8 cellular contexts compared by ENCODE assay signal in genomic region chr1:226002667-226003501, GRCh38. TPM values are rescaled to one million over a fixed set of nuclear protein-coding genes. Genes with fewer than 3 reads are reported as not detected.
DNase-seq lines count a peak whose midpoint lies in the region; ATAC-seq and TF ChIP-seq lines count a peak whose summit lies in the region.

No MANE protein-coding gene starts in this region.

- POLR2A ChIA-PET in RWPE1 (lab: Yijun Ruan, JAX; ENCODE audit: low non-redundant PET) = no interaction called here

- CTCF ChIA-PET in RWPE1 (lab: Yijun Ruan, JAX) = interaction anchor here (0.6 kb wide), 1 partner anchor 571 kb away, joined by 3 read pairs; no protein-coding TSS in a partner anchor

- H3K4me3 ChIP-seq in heart right ventricle (peak overlapping the region in 3 of 10 donors; percentile 5 to 23 (median 10)), skin epidermis (no peak overlapping the region)

- peak overlapping the region; percentile 68 for H3K4me3 Mint-ChIP-seq in activated T-helper 17 cell treated with anti-CD3 and anti-CD28 coated beads, Interleukin-2, amount 50 U/mL, for 72 hours

- no peaks in the 10 kb centered on the region for H3K36me3 ChIP-seq in heart right ventricle

- no peaks in the 10 kb centered on the region for H3K9me3 ChIP-seq in heart right ventricle

- no peaks in the 10 kb centered on the region for H3K9me3 Mint-ChIP-seq in activated T-helper 17 cell treated with anti-CD3 and anti-CD28 coated beads, Interleukin-2, amount 50 U/mL, for 72 hours

- WGBS in heart right ventricle, 2 donors = 47 to 51% methylated on average over 4 of the region's 4 CpGs

- H3K4me1 ChIP-seq in heart right ventricle = peaks cover 2 to 50% (median 38%) of the 10 kb centered on the region in 9 donors

- peak overlapping the region; percentile 81 for H3K27ac Mint-ChIP-seq in activated T-helper 17 cell treated with anti-CD3 and anti-CD28 coated beads, Interleukin-2, amount 50 U/mL, for 72 hours

- H3K27me3 Mint-ChIP-seq in activated T-helper 17 cell treated with anti-CD3 and anti-CD28 coated beads, Interleukin-2, amount 50 U/mL, for 72 hours = no peaks in the 10 kb centered on the region

- H3K27me3 ChIP-seq in heart right ventricle = no peaks in the 10 kb centered on the region

- TF ChIP-seq CTCF in heart right ventricle (IDR thresholded peaks at IDR 0.05) = no peak
- TF ChIP-seq CTCF in RWPE1 (conservative IDR thresholded peaks at IDR 0.05; ENCODE audit: low read depth) = no peak

- peak; percentile 68 for DNase-seq in stimulated activated CD4-positive, alpha-beta T cell treated with anti-CD3 and anti-CD28 coated beads, Interleukin-15, amount 100 ng/mL, for 24 hours
- no peak for DNase-seq in stimulated activated CD4-positive, alpha-beta T cell treated with anti-CD3 and anti-CD28 coated beads, Interleukin-4, amount 100 ng/mL, for 4 hours
- DNase-seq in NCI-H226 (peak; percentile 50), heart right ventricle (peak; percentile 62 to 75), RWPE1 (ENCODE audit: low spot score) (no peak)

- ATAC-seq in activated T-helper 17 cell treated with anti-CD3 and anti-CD28 coated beads, Interleukin-2, amount 50 U/mL, for 72 hours (replicated peaks) = no peak
- peak in 7 of 8 donors; percentile 13 to 36 (median 19) for ATAC-seq in heart right ventricle
- no peak for ATAC-seq in HG02763 (IDR thresholded peaks at IDR 0.05; ENCODE audit: unreplicated experiment)

- intact Hi-C loops in heart right ventricle (cut with DNase I) = loop anchor here in 3 of 10 donors (1.0 to 5.0 kb wide), 5 partner anchors 59 to 194 kb away; partner anchors contain the start of gene H3-3A (in 2 of the 3)

- H3K4me1 Mint-ChIP-seq in activated T-helper 17 cell treated with anti-CD3 and anti-CD28 coated beads, Interleukin-2, amount 50 U/mL, for 72 hours = peaks cover 23% of the 10 kb centered on the region

- peaks cover 16% of the 10 kb centered on the region for H3K36me3 Mint-ChIP-seq in activated T-helper 17 cell treated with anti-CD3 and anti-CD28 coated beads, Interleukin-2, amount 50 U/mL, for 72 hours (ENCODE audit: low read depth)

- H3K27ac ChIP-seq in heart right ventricle (peak overlapping the region; percentile 58 to 100 (median 96)), skin epidermis (peak overlapping the region in 20 of 21 experiments; percentile 43 to 99 (median 84)), RWPE1 (no peak overlapping the region)

RNA-seq across cellular contexts. Expression of gene SDE2, which starts 3.7 kb away (rescaled TPM):
- 10 to 100 TPM; 16.1 to 18.0 TPM for total RNA-seq in activated T-helper 17 cell treated with anti-CD3 and anti-CD28 coated beads, Interleukin-2, amount 50 U/mL, for 72 hours
- total RNA-seq in heart right ventricle = 10 to 100 TPM; 10.3 to 20.3 (median 13.9) TPM
- polyA plus RNA-seq in heart right ventricle = 1 to 10 TPM; 3.1 to 4.7 TPM

RNA-seq across cellular contexts. Expression of gene H3-3A, which starts 59.6 kb away (rescaled TPM):
- 100 to 1,000 TPM; 222 to 316 TPM for total RNA-seq in activated T-helper 17 cell treated with anti-CD3 and anti-CD28 coated beads, Interleukin-2, amount 50 U/mL, for 72 hours
- total RNA-seq in heart right ventricle = 100 to 1,000 TPM; 259 to 374 (median 304) TPM
- 100 to 1,000 TPM; 427 to 452 TPM for polyA plus RNA-seq in heart right ventricle

Comparison
In these comparisons a context has a peak if more than half of its experiments do, and no peak if none do; other contexts are left out.
1. DNase-seq: peak in stimulated activated CD4-positive, alpha-beta T cell treated with anti-CD3 and anti-CD28 coated beads, Interleukin-15, amount 100 ng/mL, for 24 hours (single experiment), NCI-H226 (single experiment) and heart right ventricle (2 of 2); none in stimulated activated CD4-positive, alpha-beta T cell treated with anti-CD3 and anti-CD28 coated beads, Interleukin-4, amount 100 ng/mL, for 4 hours (0 of 2) and RWPE1 (single experiment).
2. ATAC-seq: peak in heart right ventricle (7 of 8); none in activated T-helper 17 cell treated with anti-CD3 and anti-CD28 coated beads, Interleukin-2, amount 50 U/mL, for 72 hours (single experiment) and HG02763 (single experiment).